ENCODE assay signal across 30 cellular contexts in genomic region chr1:1364266-1364665, GRCh38. TPM values are rescaled to one million over a fixed set of nuclear protein-coding genes. Genes with fewer than 3 reads are reported as not detected.
DNase-seq lines count a peak whose midpoint lies in the region; FAIRE-seq and TF ChIP-seq lines count a peak whose summit lies in the region.
"Had no signal": no experiment of that assay in that cellular context is flagged by ENCODE, and none has a peak within 500 bp of the region (broad histone marks: within the 10 kb centered on the region; RNA-seq: fewer than 3 reads in every experiment).

No MANE protein-coding gene starts in this region.

- H2BK20ac ChIP-seq in H9 (ENCODE audit: low read depth, low read length, poor library complexity, severe bottlenecking), result no peak overlapping the region

- no peaks in the 10 kb centered on the region for H3K36me3 ChIP-seq in mammary epithelial cell (ENCODE audit: insufficient read depth, low read length)
- no peaks in the 10 kb centered on the region for H3K36me3 ChIP-seq in A673 (ENCODE audit: insufficient read depth, low read length, poor library complexity, severe bottlenecking)
- H3K36me3 ChIP-seq: Peyer's patch had no signal

- peaks cover 20% of the 10 kb centered on the region for H3K9me3 ChIP-seq in H9 (ENCODE audit: control insufficient read depth, low read depth, low read length)
- peaks cover 14% of the 10 kb centered on the region for H3K9me3 ChIP-seq in mammary epithelial cell (replicated peaks; ENCODE audit: insufficient read depth, low read length)
- H3K9me3 ChIP-seq in A673 (ENCODE audit: low read depth, low read length, poor library complexity, severe bottlenecking), result no peaks in the 10 kb centered on the region
- H3K9me3 ChIP-seq: Peyer's patch had no signal

- H3K27me3 Mint-ChIP-seq in H9 (ENCODE audit: low read depth), result peaks cover 34% of the 10 kb centered on the region
- peaks cover 10% of the 10 kb centered on the region for H3K27me3 Mint-ChIP-seq in endothelial cell (ENCODE audit: unreplicated experiment)
- H3K27me3 Mint-ChIP-seq: brain had no signal

- BruUV-seq in mammary epithelial cell (replicated peaks; lab: Mats Ljungman, UMichigan) (no TSS peak), A673 (replicated peaks; lab: Mats Ljungman, UMichigan) (no TSS peak)

- H2BK5ac ChIP-seq in H9 (ENCODE audit: insufficient read length, low read length), result no peak overlapping the region

- POLR2A ChIA-PET in A673 (lab: Charles Lee; ENCODE audit: low non-redundant PET), result no interaction called here

- H3K79me2 ChIP-seq in H9 (ENCODE audit: insufficient read depth, low read length) (no peaks in the 10 kb centered on the region), mammary epithelial cell (ENCODE audit: insufficient read depth, low read length) (no peaks in the 10 kb centered on the region)

- H3K4me3 ChIP-seq in mammary epithelial cell (replicated peaks in 1 of 3; ENCODE audit: insufficient read depth in 1 of 3, low read depth in 2 of 3, low read length in 3 of 3) (no peak overlapping the region), A673 (ENCODE audit: low read depth, low read length, poor library complexity, severe bottlenecking) (no peak overlapping the region)
- H3K4me3 ChIP-seq: Peyer's patch had no signal

- H3K56ac ChIP-seq in H9 (ENCODE audit: insufficient read length, low read depth, low read length), result no peak overlapping the region

- H3K14ac ChIP-seq in H9 (ENCODE audit: insufficient read depth, low read length), result no peak overlapping the region

- FAIRE-seq in GM12892 (lab: Jason Lieb, UNC), result no peak
- FAIRE-seq: GM18507 had no signal

- H3K4me1 Mint-ChIP-seq in H9 (peaks cover 12 to 21% of the 10 kb centered on the region in 2 experiments), endothelial cell (ENCODE audit: unreplicated experiment) (no peaks in the 10 kb centered on the region)

- intact Hi-C loops in mammary epithelial cell (cut with micrococcal nuclease) (no loop called here), A673 (cut with micrococcal nuclease; ENCODE audit: unreplicated experiment) (no loop called here)

- H4K20me1 ChIP-seq in H9 (ENCODE audit: control insufficient read depth, insufficient read depth, insufficient read length) (no peaks in the 10 kb centered on the region), mammary epithelial cell (ENCODE audit: insufficient read depth, low read length) (no peaks in the 10 kb centered on the region)

- H3K23me2 ChIP-seq in H9 (ENCODE audit: insufficient read length, low read depth, low read length, poor library complexity, severe bottlenecking), result no peaks in the 10 kb centered on the region

- no peak overlapping the region for H3T11ph ChIP-seq in H9 (ENCODE audit: low read length)

- no peak overlapping the region for H2BK12ac ChIP-seq in H9 (ENCODE audit: insufficient read length, low read depth, low read length)

- H3K27me3 ChIP-seq in H9 (ENCODE audit: insufficient read depth, low read length), result no peaks in the 10 kb centered on the region
- no peaks in the 10 kb centered on the region for H3K27me3 ChIP-seq in mammary epithelial cell (ENCODE audit: insufficient read depth, low read length)
- H3K27me3 ChIP-seq in A673 (replicated peaks; ENCODE audit: insufficient read depth, low read depth, low read length, poor library complexity), result no peaks in the 10 kb centered on the region
- H3K27me3 ChIP-seq: Peyer's patch had no signal

- no peaks in the 10 kb centered on the region; a peak in 2 of 5 replicates for H3K9me3 Mint-ChIP-seq in H9
- no peaks in the 10 kb centered on the region for H3K9me3 Mint-ChIP-seq in endothelial cell (ENCODE audit: unreplicated experiment)
- H3K9me3 Mint-ChIP-seq: activated naive CD4-positive, alpha-beta T cell treated with anti-CD3 and anti-CD28 coated beads for 36 hours; activated T-helper 1 cell treated with anti-CD3 and anti-CD28 coated beads, Interleukin-12 subunit alpha, Interleukin-12 subunit beta, Interleukin-2, Interleukin-4 antibody, amounts not matched to agents 30 ng/mL and 10 ng/mL and 1 ng/mL, durations not matched to agents 14 hours and 24 hours and 36 hours; HFFc6; stimulated activated memory B cell treated with anti-CD40 and anti-IgM and Interleukin-4, amounts not matched to agents 10 μg/mL and 1 μg/mL and 100 μg/mL, for 72 hours had no signal

- no peak overlapping the region for H3K9ac ChIP-seq in H9 (ENCODE audit: extremely low read depth, insufficient read length, low read length)
- H3K9ac ChIP-seq in mammary epithelial cell (ENCODE audit: insufficient read depth, low read length), result no peak overlapping the region

- H2BK120ac ChIP-seq in H9 (ENCODE audit: low read depth, low read length, poor library complexity, severe bottlenecking), result no peak overlapping the region

- no peak overlapping the region for H4K8ac ChIP-seq in H9 (replicated peaks; ENCODE audit: insufficient read length, low read depth, low read length)

- no peak overlapping the region for H4K5ac ChIP-seq in H9 (ENCODE audit: insufficient read length, low read depth, low read length)

- no peak overlapping the region for H3K23ac ChIP-seq in H9 (ENCODE audit: insufficient read length, low read depth, low read length)

- CTCF ChIA-PET in mammary epithelial cell (lab: Charles Lee; ENCODE audit: low non-redundant PET), result no interaction called here
- CTCF ChIA-PET in A673 (lab: Charles Lee), result no interaction called here

- H3K79me1 ChIP-seq in H9 (ENCODE audit: insufficient read depth, low read depth, low read length, poor library complexity, severe bottlenecking), result no peaks in the 10 kb centered on the region

- H3K4ac ChIP-seq in H9 (ENCODE audit: low read depth, low read length), result no peak overlapping the region

- dilution Hi-C loops in mammary epithelial cell (cut with HindIII; ENCODE audit: low sequenced_read_pairs), result no loop called here

- WGBS in H9 (ENCODE audit: extremely low coverage, insufficient read length, low lambda C conversion rate), result no CpG with 5 or more reads among the region's 14 CpGs
- 38% methylated on average over 7 of the region's 14 CpGs for WGBS in mammary epithelial cell (ENCODE audit: low coverage, missing lambda C conversion rate)

- H3K4me2 ChIP-seq in H9 (ENCODE audit: insufficient read depth, insufficient read length, low read length) (no peak overlapping the region), mammary epithelial cell (ENCODE audit: insufficient read depth, low read depth, low read length) (no peak overlapping the region)

- H3K18ac ChIP-seq in H9 (ENCODE audit: insufficient read length, low read depth, low read length), result no peak overlapping the region

- H2AK5ac ChIP-seq in H9 (ENCODE audit: insufficient read length, low read length), result no peak overlapping the region

- in situ Hi-C loops in mammary epithelial cell (cut with MboI; ENCODE audit: low sequenced_read_pairs in 2 of 2), result no loop called here

- no peak overlapping the region for H2AFZ ChIP-seq in H9 (ENCODE audit: low read length)
- H2AFZ ChIP-seq in mammary epithelial cell (ENCODE audit: low read depth, low read length), result peak overlapping the region; percentile 40

- TF ChIP-seq CTCF in H9 (conservative IDR thresholded peaks at IDR 0.05) (no peak), mammary epithelial cell (conservative IDR thresholded peaks at IDR 0.05 in 1 of 2, IDR thresholded peaks at IDR 0.05 in 1 of 2; ENCODE audit: extremely low read depth in 1 of 2, insufficient read depth in 1 of 2, low read depth in 1 of 2, low read length in 2 of 2) (peak in 1 of 2 donors; percentile 3), A673 (conservative IDR thresholded peaks at IDR 0.05; ENCODE audit: low read depth, low read length) (no peak), endothelial cell (IDR thresholded peaks at IDR 0.05; ENCODE audit: unreplicated experiment) (no peak)

- H3K27ac ChIP-seq in H9 (ENCODE audit: insufficient read length, low read depth, low read length) (no peak overlapping the region), mammary epithelial cell (ENCODE audit: insufficient read depth, low read depth, low read length) (no peak overlapping the region), A673 (ENCODE audit: low read depth, low read length, poor library complexity, severe bottlenecking) (no peak overlapping the region)
- H3K27ac ChIP-seq: Peyer's patch had no signal

- H3K4me3 Mint-ChIP-seq in H9 (no peak overlapping the region), endothelial cell (ENCODE audit: unreplicated experiment) (no peak overlapping the region)
- H3K4me3 Mint-ChIP-seq: activated naive CD4-positive, alpha-beta T cell treated with anti-CD3 and anti-CD28 coated beads for 36 hours; activated T-helper 1 cell treated with anti-CD3 and anti-CD28 coated beads, Interleukin-12 subunit alpha, Interleukin-12 subunit beta, Interleukin-2, Interleukin-4 antibody, amounts not matched to agents 30 ng/mL and 10 ng/mL and 1 ng/mL, durations not matched to agents 14 hours and 24 hours and 36 hours; brain; HFFc6; stimulated activated memory B cell treated with anti-CD40 and anti-IgM and Interleukin-4, amounts not matched to agents 10 μg/mL and 1 μg/mL and 100 μg/mL, for 72 hours had no signal

- TF ChIP-seq POLR2A in GM12892 (IDR thresholded peaks at IDR 0.05; ENCODE audit: low read depth, low read length), result no peak

- H3K36me3 Mint-ChIP-seq in H9 (ENCODE audit: insufficient read depth in 1 of 3, low read depth in 3 of 3), result no peaks in the 10 kb centered on the region
- no peaks in the 10 kb centered on the region for H3K36me3 Mint-ChIP-seq in endothelial cell (ENCODE audit: low read depth, unreplicated experiment)
- H3K36me3 Mint-ChIP-seq: brain; stimulated activated memory B cell treated with anti-CD40 and anti-IgM and Interleukin-4, amounts not matched to agents 10 μg/mL and 1 μg/mL and 100 μg/mL, for 72 hours had no signal

- no peak overlapping the region; a peak in 1 of 7 replicates for H3K27ac Mint-ChIP-seq in H9
- no peak overlapping the region for H3K27ac Mint-ChIP-seq in endothelial cell (ENCODE audit: unreplicated experiment)
- H3K27ac Mint-ChIP-seq: activated naive CD4-positive, alpha-beta T cell treated with anti-CD3 and anti-CD28 coated beads for 36 hours; activated T-helper 1 cell treated with anti-CD3 and anti-CD28 coated beads, Interleukin-12 subunit alpha, Interleukin-12 subunit beta, Interleukin-2, Interleukin-4 antibody, amounts not matched to agents 30 ng/mL and 10 ng/mL and 1 ng/mL, durations not matched to agents 14 hours and 24 hours and 36 hours; brain; HFFc6; stimulated activated memory B cell treated with anti-CD40 and anti-IgM and Interleukin-4, amounts not matched to agents 10 μg/mL and 1 μg/mL and 100 μg/mL, for 72 hours had no signal

- DNase-seq in DMS153 (lab: John Stamatoyannopoulos, UW), result peak; percentile 23
- no peak for DNase-seq in DMS153 treated with DMSO at 0.1 percent for 48 hours (lab: John Stamatoyannopoulos, UW; ENCODE audit: unreplicated experiment)
- DNase-seq in H9, result peak; percentile 37
- DNase-seq in mammary epithelial cell, result no peak
- peak; percentile 54 for DNase-seq in myocyte (ENCODE audit: low read depth)
- no peak for DNase-seq in A673 (ENCODE audit: low spot score)
- DNase-seq in GM12892 (ENCODE audit: insufficient read length), result no peak
- no peak for DNase-seq in endothelial cell (ENCODE audit: low spot score)
- DNase-seq: 8988T; activated CD4-positive, alpha-beta T cell treated with anti-CD3 and anti-CD28 coated beads, Interleukin-2, amount 50 U/mL, for 48 hours; activated CD8-positive, alpha-beta memory T cell treated with anti-CD3 and anti-CD28 coated beads, Interleukin-2, amount 50 U/mL, for 4 hours; activated naive CD4-positive, alpha-beta T cell treated with anti-CD3 and anti-CD28 coated beads for 36 hours; AML-193; DMS79 treated with DMSO at 0.1 percent for 48 hours; glutamatergic neuron; HFFc6; MV-4-11; NCI-H1436 treated with DMSO at 0.1 percent for 48 hours; NCI-H2171; NCI-H510A; NK-92 treated with Interleukin-12 subunit alpha and Interleukin-12 subunit beta, amount 100 ng/mL, for 24 hours; stimulated activated CD4-positive, alpha-beta T cell treated with anti-CD3 and anti-CD28 coated beads, Interleukin-4, amount 100 ng/mL, for 4 hours; substantia nigra; T-helper 1 cell had no signal

- H4K91ac ChIP-seq in H9 (ENCODE audit: insufficient read length, low read depth, low read length), result no peak overlapping the region

- no peak overlapping the region for H2BK15ac ChIP-seq in H9 (ENCODE audit: low read depth, low read length)

- H3K4me1 ChIP-seq in H9 (ENCODE audit: insufficient read depth, low read length) (peaks cover 2% of the 10 kb centered on the region; the same call in 1 of the 2 replicates), mammary epithelial cell (ENCODE audit: insufficient read depth, low read length) (peaks cover 34% of the 10 kb centered on the region), A673 (ENCODE audit: insufficient read depth, low read length, poor library complexity, severe bottlenecking) (no peaks in the 10 kb centered on the region)

RNA-seq across cellular contexts. Expression of gene MXRA8, which starts 5.9 kb away (rescaled TPM):
- total RNA-seq in H9 (2021) (8.1 and 9.6 TPM in 2 replicates), mammary epithelial cell (1 to 10 TPM in 1 of 2 donors, not detected in 1; 6.2 TPM), myocyte (224 and 252 TPM in 2 replicates), A673 (2021) (0.55 and 0.73 TPM in 2 replicates), endothelial cell (ENCODE audit: unreplicated experiment) (0.64 TPM)
- 0.09 TPM for polyA plus RNA-seq in mammary epithelial cell
- not detected for polyA minus RNA-seq in mammary epithelial cell
- polyA plus RNA-seq in myocyte (2012), result 360 TPM
- polyA plus RNA-seq in GM12892 (2012; ENCODE audit: missing spikeins), result 1.5 TPM
- total RNA-seq: SK-MEL-5 had no signal

RNA-seq across cellular contexts. Expression of gene AURKAIP1, which starts 10.7 kb away (rescaled TPM):
- 196 and 209 TPM in 2 replicates for total RNA-seq in H9 (2021)
- total RNA-seq in mammary epithelial cell, result 100 to 1,000 TPM in 1 of 2 donors, 10 to 100 TPM in 1; 85.0 to 167 TPM
- polyA plus RNA-seq in mammary epithelial cell, result 125 TPM
- 47.4 TPM for polyA minus RNA-seq in mammary epithelial cell
- 183 and 198 TPM in 2 replicates for total RNA-seq in myocyte
- 122 TPM for polyA plus RNA-seq in myocyte (2012)
- total RNA-seq in A673 (2021), result 172 and 176 TPM in 2 replicates
- polyA plus RNA-seq in GM12892 (2012; ENCODE audit: missing spikeins), result 56.2 TPM
- 128 TPM for total RNA-seq in endothelial cell (ENCODE audit: unreplicated experiment)

RNA-seq across cellular contexts. Expression of gene DVL1, which starts 15.0 kb away (rescaled TPM):
- total RNA-seq in H9 (2021) (66.5 and 71.0 TPM in 2 replicates), mammary epithelial cell (100 to 1,000 TPM in 1 of 2 donors, 10 to 100 TPM in 1; 62.0 to 109 TPM), myocyte (121 and 137 TPM in 2 replicates), A673 (2021) (48.0 and 58.1 TPM in 2 replicates), endothelial cell (ENCODE audit: unreplicated experiment) (26.7 TPM)
- 37.4 TPM for polyA plus RNA-seq in mammary epithelial cell
- polyA minus RNA-seq in mammary epithelial cell, result 20.1 TPM
- polyA plus RNA-seq in myocyte (2012), result 85.5 TPM
- polyA plus RNA-seq in GM12892 (2012; ENCODE audit: missing spikeins), result 5.8 TPM

RNA-seq across cellular contexts. Expression of gene TAS1R3, which starts 33.2 kb away (rescaled TPM):
- 0.28 and 0.35 TPM in 2 replicates for total RNA-seq in H9 (2021)
- total RNA-seq in mammary epithelial cell, result under 1 TPM in 1 of 2 donors, not detected in 1; under 0.01 TPM
- polyA plus RNA-seq in mammary epithelial cell, result 0.09 TPM
- not detected for polyA minus RNA-seq in mammary epithelial cell
- total RNA-seq in myocyte, result 0.10 and 0.13 TPM in 2 replicates
- polyA plus RNA-seq in myocyte (2012), result 0.32 TPM
- total RNA-seq in A673 (2021), result 0.21 and 0.39 TPM in 2 replicates
- polyA plus RNA-seq in GM12892 (2012; ENCODE audit: missing spikeins), result 0.17 TPM
- 1.2 TPM for total RNA-seq in endothelial cell (ENCODE audit: unreplicated experiment)
- total RNA-seq: SK-MEL-5 had no signal

RNA-seq across cellular contexts. Expression of gene CCNL2, which starts 34.9 kb away (rescaled TPM):
- total RNA-seq in H9 (2021), result 160 and 173 TPM in 2 replicates
- total RNA-seq in mammary epithelial cell, result 100 to 1,000 TPM; 103 to 140 TPM
- 64.9 TPM for polyA plus RNA-seq in mammary epithelial cell
- 21.9 TPM for polyA minus RNA-seq in mammary epithelial cell
- 185 and 228 TPM in 2 replicates for total RNA-seq in myocyte
- 161 TPM for polyA plus RNA-seq in myocyte (2012)
- 206 and 213 TPM in 2 replicates for total RNA-seq in A673 (2021)
- 60.5 TPM for polyA plus RNA-seq in GM12892 (2012; ENCODE audit: missing spikeins)
- total RNA-seq in endothelial cell (ENCODE audit: unreplicated experiment), result 266 TPM

Comparison
In these comparisons a context has a peak if more than half of its experiments do, and no peak if none do; other contexts are left out.
1. DNase-seq: peak in DMS153 (single experiment), H9 (single experiment) and myocyte (single experiment); none in DMS153 treated with DMSO at 0.1 percent for 48 hours (single experiment), mammary epithelial cell (single experiment), A673 (single experiment), GM12892 (single experiment) and endothelial cell (single experiment).
2. RNA of gene MXRA8, which starts 5.9 kb away (total RNA-seq): 224 to 252 TPM in myocyte; 8.1 to 9.6 TPM in H9, 6.2 TPM in mammary epithelial cell, 0.55 to 0.73 TPM in A673 and 0.64 TPM in endothelial cell (single experiment); every median in the first group is over 10 times any median in the second.